20 cellular contexts compared by ENCODE assay signal in genomic region chr13:76386316-76386715, GRCh38.
DNase-seq lines count a peak whose midpoint lies in the region; ATAC-seq, FAIRE-seq and TF ChIP-seq lines count a peak whose summit lies in the region.
"Had no signal": no experiment of that assay in that cellular context is flagged by ENCODE, and none has a peak within 500 bp of the region (broad histone marks: within the 10 kb centered on the region; RNA-seq: fewer than 3 reads in every experiment).

No MANE protein-coding gene starts in this region.

- no peak overlapping the region for H3K27ac ChIP-seq in astrocyte (ENCODE audit: low read depth, low read length)
- H3K27ac ChIP-seq: C4-2B, HL-60 had no signal

- ATAC-seq in GM18867 (IDR thresholded peaks at IDR 0.05; ENCODE audit: unreplicated experiment): no peak
- no peak for ATAC-seq in stimulated activated naive CD8-positive, alpha-beta T cell treated with anti-CD3 and anti-CD28 coated beads, Interleukin-15, amount 100 ng/mL, for 72 hours
- ATAC-seq in left ventricle myocardium superior: no peak
- ATAC-seq: HCT116 had no signal

- H3K9me3 Mint-ChIP-seq in astrocyte (ENCODE audit: unreplicated experiment) (no peaks in the 10 kb centered on the region), nephron (peaks cover 4% of the 10 kb centered on the region)
- no peaks in the 10 kb centered on the region for H3K9me3 Mint-ChIP-seq in activated T-helper 2 cell treated with anti-CD3 and anti-CD28 coated beads, Interferon-gamma antibody, Interleukin-2, Interleukin-4, amounts not matched to agents 10 μg/mL and 5 μg/mL and 100 μg/mL, durations not matched to agents 14 hours and 24 hours and 36 hours
- no peaks in the 10 kb centered on the region for H3K9me3 Mint-ChIP-seq in stimulated activated naive CD8-positive, alpha-beta T cell treated with anti-CD3 and anti-CD28 coated beads, Interleukin-15, amount 100 ng/mL, for 72 hours
- H3K9me3 Mint-ChIP-seq: CD4-positive, alpha-beta T cell; HFFc6 had no signal

- peaks cover 7% of the 10 kb centered on the region for H3K4me1 ChIP-seq in astrocyte (ENCODE audit: insufficient read depth, low read length)
- H3K4me1 ChIP-seq: Caco-2 had no signal

- H3K27me3 Mint-ChIP-seq in astrocyte (ENCODE audit: low read depth, unreplicated experiment) (no peaks in the 10 kb centered on the region), nephron (ENCODE audit: low read depth) (no peaks in the 10 kb centered on the region)
- H3K27me3 Mint-ChIP-seq in activated T-helper 2 cell treated with anti-CD3 and anti-CD28 coated beads, Interferon-gamma antibody, Interleukin-2, Interleukin-4, amounts not matched to agents 10 μg/mL and 5 μg/mL and 100 μg/mL, durations not matched to agents 14 hours and 24 hours and 36 hours (ENCODE audit: low read depth): peaks cover 3% of the 10 kb centered on the region
- H3K27me3 Mint-ChIP-seq in stimulated activated naive CD8-positive, alpha-beta T cell treated with anti-CD3 and anti-CD28 coated beads, Interleukin-15, amount 100 ng/mL, for 72 hours: no peaks in the 10 kb centered on the region
- H3K27me3 Mint-ChIP-seq: CD4-positive, alpha-beta T cell had no signal

- no peak overlapping the region for H3K4me2 ChIP-seq in astrocyte (ENCODE audit: low read length)

- FAIRE-seq in astrocyte (lab: Jason Lieb, UNC): no peak
- FAIRE-seq: A204.1, D721Med, G401.6, GM12891 had no signal

- no peak for DNase-seq in astrocyte (ENCODE audit: low read depth)
- peak; percentile 12 for DNase-seq in iris pigment epithelial cell (ENCODE audit: low read depth)
- no peak for DNase-seq in activated T-helper 2 cell treated with anti-CD3 and anti-CD28 coated beads, Interferon-gamma antibody, Interleukin-2, Interleukin-4, amounts not matched to agents 10 μg/mL and 5 μg/mL and 100 μg/mL, durations not matched to agents 14 hours and 24 hours and 36 hours (ENCODE audit: low spot score)
- no peak for DNase-seq in stimulated activated naive CD8-positive, alpha-beta T cell treated with anti-CD3 and anti-CD28 coated beads, Interleukin-15, amount 100 ng/mL, for 72 hours
- DNase-seq in left ventricle myocardium superior: no peak
- DNase-seq: ACHN; Caco-2; CD4-positive, alpha-beta T cell; GOT3; H7; HFFc6 had no signal

- peaks cover 45% of the 10 kb centered on the region for H3K4me1 Mint-ChIP-seq in astrocyte (ENCODE audit: low read depth, unreplicated experiment)
- peaks cover 42% of the 10 kb centered on the region for H3K4me1 Mint-ChIP-seq in nephron
- H3K4me1 Mint-ChIP-seq in activated T-helper 2 cell treated with anti-CD3 and anti-CD28 coated beads, Interferon-gamma antibody, Interleukin-2, Interleukin-4, amounts not matched to agents 10 μg/mL and 5 μg/mL and 100 μg/mL, durations not matched to agents 14 hours and 24 hours and 36 hours (ENCODE audit: low read depth): no peaks in the 10 kb centered on the region
- no peaks in the 10 kb centered on the region for H3K4me1 Mint-ChIP-seq in stimulated activated naive CD8-positive, alpha-beta T cell treated with anti-CD3 and anti-CD28 coated beads, Interleukin-15, amount 100 ng/mL, for 72 hours

- peaks cover 46% of the 10 kb centered on the region for H3K27me3 ChIP-seq in astrocyte (ENCODE audit: insufficient read depth, low read length)

- TF ChIP-seq CTCF in astrocyte (IDR thresholded peaks at IDR 0.05; ENCODE audit: insufficient read depth, low read depth, low read length) (no peak), nephron (IDR thresholded peaks at IDR 0.05; ENCODE audit: unreplicated experiment in 3 of 3) (no peak)

- H3K9me3 ChIP-seq in astrocyte (ENCODE audit: insufficient read depth, low read depth, low read length): peaks cover 2% of the 10 kb centered on the region
- H3K9me3 ChIP-seq: Caco-2 had no signal

- no peaks in the 10 kb centered on the region for H3K79me2 ChIP-seq in astrocyte (ENCODE audit: insufficient read depth, low read length)

- intact Hi-C loops in activated T-helper 2 cell treated with anti-CD3 and anti-CD28 coated beads, Interferon-gamma antibody, Interleukin-2, Interleukin-4, amounts not matched to agents 10 μg/mL and 5 μg/mL and 100 μg/mL, durations not matched to agents 14 hours and 24 hours and 36 hours (cut with micrococcal nuclease): no loop called here
- intact Hi-C loops in left ventricle myocardium superior (cut with micrococcal nuclease): no loop called here

- no peaks in the 10 kb centered on the region for H3K36me3 ChIP-seq in astrocyte (ENCODE audit: insufficient read depth, low read length)

- no peak overlapping the region for H3K9ac ChIP-seq in astrocyte (ENCODE audit: low read length)

- peak overlapping the region; percentile 17 for H3K4me3 Mint-ChIP-seq in astrocyte (ENCODE audit: unreplicated experiment)
- H3K4me3 Mint-ChIP-seq in nephron: no peak overlapping the region
- no peak overlapping the region for H3K4me3 Mint-ChIP-seq in activated T-helper 2 cell treated with anti-CD3 and anti-CD28 coated beads, Interferon-gamma antibody, Interleukin-2, Interleukin-4, amounts not matched to agents 10 μg/mL and 5 μg/mL and 100 μg/mL, durations not matched to agents 14 hours and 24 hours and 36 hours (ENCODE audit: low read depth)
- H3K4me3 Mint-ChIP-seq in stimulated activated naive CD8-positive, alpha-beta T cell treated with anti-CD3 and anti-CD28 coated beads, Interleukin-15, amount 100 ng/mL, for 72 hours: no peak overlapping the region
- H3K4me3 Mint-ChIP-seq: CD4-positive, alpha-beta T cell; HFFc6 had no signal

- H2AFZ ChIP-seq in astrocyte (ENCODE audit: low read depth, low read length): no peak overlapping the region

- peaks cover 5% of the 10 kb centered on the region for H4K20me1 ChIP-seq in astrocyte (ENCODE audit: insufficient read depth, low read length)

- no peak overlapping the region for H3K4me3 ChIP-seq in astrocyte (ENCODE audit: insufficient read depth, low read depth, low read length)

- no peak overlapping the region for H3K27ac Mint-ChIP-seq in astrocyte (ENCODE audit: unreplicated experiment)
- H3K27ac Mint-ChIP-seq in nephron: peak overlapping the region; percentile 24 to 84 (median 51)
- H3K27ac Mint-ChIP-seq in activated T-helper 2 cell treated with anti-CD3 and anti-CD28 coated beads, Interferon-gamma antibody, Interleukin-2, Interleukin-4, amounts not matched to agents 10 μg/mL and 5 μg/mL and 100 μg/mL, durations not matched to agents 14 hours and 24 hours and 36 hours: no peak overlapping the region
- no peak overlapping the region for H3K27ac Mint-ChIP-seq in stimulated activated naive CD8-positive, alpha-beta T cell treated with anti-CD3 and anti-CD28 coated beads, Interleukin-15, amount 100 ng/mL, for 72 hours
- H3K27ac Mint-ChIP-seq: CD4-positive, alpha-beta T cell; HFFc6 had no signal

- H3K36me3 Mint-ChIP-seq in astrocyte (ENCODE audit: low read depth, unreplicated experiment): no peaks in the 10 kb centered on the region
- no peaks in the 10 kb centered on the region for H3K36me3 Mint-ChIP-seq in nephron (ENCODE audit: low read depth)
- no peaks in the 10 kb centered on the region for H3K36me3 Mint-ChIP-seq in activated T-helper 2 cell treated with anti-CD3 and anti-CD28 coated beads, Interferon-gamma antibody, Interleukin-2, Interleukin-4, amounts not matched to agents 10 μg/mL and 5 μg/mL and 100 μg/mL, durations not matched to agents 14 hours and 24 hours and 36 hours (ENCODE audit: low read depth)

Comparison
In these comparisons a context has a peak if more than half of its experiments do, and no peak if none do; other contexts are left out.
1. H3K27ac Mint-ChIP-seq: peak in nephron (3 of 3); none in astrocyte (single experiment), activated T-helper 2 cell treated with anti-CD3 and anti-CD28 coated beads, Interferon-gamma antibody, Interleukin-2, Interleukin-4, amounts not matched to agents 10 μg/mL and 5 μg/mL and 100 μg/mL, durations not matched to agents 14 hours and 24 hours and 36 hours (single experiment) and stimulated activated naive CD8-positive, alpha-beta T cell treated with anti-CD3 and anti-CD28 coated beads, Interleukin-15, amount 100 ng/mL, for 72 hours (0 of 2).